In genomic region chr1:161662684-161663339, GRCh38 we compare ENCODE assay signal across 11 cellular contexts. TPM values are rescaled to one million over a fixed set of nuclear protein-coding genes. Genes with fewer than 3 reads are reported as not detected.
DNase-seq lines count a peak whose midpoint lies in the region; ATAC-seq and TF ChIP-seq lines count a peak whose summit lies in the region.
"Not testable (repeated sequence)": the region's sequence is repeated elsewhere in the genome, so short reads cannot be mapped to it uniquely, and the experiment has no call there.
"Had no signal": no experiment of that assay in that cellular context is flagged by ENCODE, and none has a peak within 500 bp of the region (broad histone marks: within the 10 kb centered on the region; RNA-seq: fewer than 3 reads in every experiment).

Gene FCGR2B, plus strand, starts transcription at chr1:161663143. Its CDS starts 99 bp downstream, at chr1:161663242.

- TF ChIP-seq POLR2A in breast epithelium (IDR thresholded peaks at IDR 0.05) = not testable (repeated sequence)

- not testable (repeated sequence) for H3K4me3 ChIP-seq in breast epithelium, mucosa of descending colon

- peak; percentile 44 for ATAC-seq in GM18508 (IDR thresholded peaks at IDR 0.05; ENCODE audit: insufficient read depth, unreplicated experiment)
- peak; percentile 75 for ATAC-seq in GM19397 (IDR thresholded peaks at IDR 0.05; ENCODE audit: unreplicated experiment)
- peak; percentile 84 for ATAC-seq in GM21723 (IDR thresholded peaks at IDR 0.05; ENCODE audit: unreplicated experiment)
- peak; percentile 60 for ATAC-seq in HG02981 (IDR thresholded peaks at IDR 0.05; ENCODE audit: unreplicated experiment)
- ATAC-seq in HG03439 (IDR thresholded peaks at IDR 0.05; ENCODE audit: unreplicated experiment) = peak; percentile 65
- ATAC-seq in mucosa of descending colon = peak; percentile 60

- H3K9me3 ChIP-seq in breast epithelium, mucosa of descending colon: not testable (repeated sequence)

- H3K27me3 ChIP-seq in breast epithelium = not testable (repeated sequence)

- H3K27ac ChIP-seq in breast epithelium = not testable (repeated sequence)

- intact Hi-C loops in breast epithelium (cut with DNase I; ENCODE audit: low total_unique reads); mucosa of descending colon (cut with DNase I, micrococcal nuclease): not testable (repeated sequence)

- not testable (repeated sequence) for H3K36me3 ChIP-seq in breast epithelium; mucosa of descending colon (ENCODE audit: low read depth)

- TF ChIP-seq CTCF in breast epithelium (IDR thresholded peaks at IDR 0.05); mucosa of descending colon (IDR thresholded peaks at IDR 0.05): not testable (repeated sequence)

- DNase-seq in breast epithelium (ENCODE audit: low spot score in 2 of 2); mucosa of descending colon: not testable (repeated sequence)

- not testable (repeated sequence) for H3K4me1 ChIP-seq in breast epithelium; mucosa of descending colon (ENCODE audit: low read depth)

RNA-seq across cellular contexts. Expression of gene FCGR2B, which starts in this region (rescaled TPM):
- total RNA-seq in breast epithelium (100 to 1,000 TPM in 1 of 3 donors, 10 to 100 TPM in 1, 1 to 10 TPM in 1; 5.6 to 124 (median 40.0) TPM), mucosa of descending colon (10 to 100 TPM in 2 of 3 donors, 1 to 10 TPM in 1; 5.1 to 18.7 (median 14.8) TPM)
- total RNA-seq: activated CD4-positive, alpha-beta T cell treated with anti-CD3 and anti-CD28 coated beads for 36 hours; H7; LHCN-M2; PC-9 had no signal
